In genomic region chr18:45384137-45384998, GRCh38 we compare ENCODE assay signal across 8 cellular contexts.
DNase-seq lines count a peak whose midpoint lies in the region; ATAC-seq and TF ChIP-seq lines count a peak whose summit lies in the region.

No MANE protein-coding gene starts in this region.

- DNase-seq in AG08395 (ENCODE audit: low spot score) (peak; percentile 61), OCI-M1 (lab: John Stamatoyannopoulos, UW) (peak; percentile 64), cardiac muscle cell (ENCODE audit: low read depth in 1 of 2, low spot score in 1 of 2) (peak; percentile 60 to 80), putamen (ENCODE audit: low spot score) (peak; percentile 44), GOT3 (lab: John Stamatoyannopoulos, UW) (no peak)
- DNase-seq in Jurkat, Clone E6-1 (ENCODE audit: low read depth, low spot score): peak; percentile 45
- peak; percentile 59 for DNase-seq in activated naive CD4-positive, alpha-beta T cell treated with anti-CD3 and anti-CD28 coated beads for 36 hours

- H3K27me3 ChIP-seq in cardiac muscle cell: peaks cover 8% of the 10 kb centered on the region

- H3K4me3 ChIP-seq in Jurkat, Clone E6-1 (ENCODE audit: low read length): no peak overlapping the region
- no peak overlapping the region for H3K4me3 ChIP-seq in cardiac muscle cell

- H3K36me3 Mint-ChIP-seq in activated naive CD4-positive, alpha-beta T cell treated with anti-CD3 and anti-CD28 coated beads for 36 hours (ENCODE audit: low read depth): no peaks in the 10 kb centered on the region

- peak; percentile 41 for ATAC-seq in GM18505 (IDR thresholded peaks at IDR 0.05; ENCODE audit: unreplicated experiment)

- no peaks in the 10 kb centered on the region for H3K4me1 Mint-ChIP-seq in activated naive CD4-positive, alpha-beta T cell treated with anti-CD3 and anti-CD28 coated beads for 36 hours (ENCODE audit: low read depth)

- CTCF ChIA-PET in activated naive CD4-positive, alpha-beta T cell treated with anti-CD3 and anti-CD28 coated beads for 36 hours (lab: Charles Lee): interaction anchor here (0.6 to 2.3 kb wide), 13 partner anchors 14 to 1761 kb away, joined by 3 to 11 read pairs (median 4); no protein-coding TSS in a partner anchor

- H3K27ac ChIP-seq in cardiac muscle cell: no peak overlapping the region

- H3K27ac Mint-ChIP-seq in activated naive CD4-positive, alpha-beta T cell treated with anti-CD3 and anti-CD28 coated beads for 36 hours: no peak overlapping the region

- H3K27me3 Mint-ChIP-seq in activated naive CD4-positive, alpha-beta T cell treated with anti-CD3 and anti-CD28 coated beads for 36 hours (ENCODE audit: low read depth): peaks cover 23% of the 10 kb centered on the region

- H3K4me3 Mint-ChIP-seq in activated naive CD4-positive, alpha-beta T cell treated with anti-CD3 and anti-CD28 coated beads for 36 hours: no peak overlapping the region

- intact Hi-C loops in activated naive CD4-positive, alpha-beta T cell treated with anti-CD3 and anti-CD28 coated beads for 36 hours (cut with micrococcal nuclease): loop anchor here (1.0 to 5.0 kb wide), 4 partner anchors 109 to 1813 kb away; no protein-coding TSS in a partner anchor

- TF ChIP-seq POLR2A in GM18505 (IDR thresholded peaks at IDR 0.05; ENCODE audit: borderline replicate concordance, extremely low read depth, insufficient read depth, insufficient read length): no peak

- no peaks in the 10 kb centered on the region for H3K9me3 Mint-ChIP-seq in activated naive CD4-positive, alpha-beta T cell treated with anti-CD3 and anti-CD28 coated beads for 36 hours

- TF ChIP-seq CTCF in cardiac muscle cell (IDR thresholded peaks at IDR 0.05; ENCODE audit: low read depth, low read length): peak; percentile 62

- H3K9me3 ChIP-seq in cardiac muscle cell (ENCODE audit: low read depth): no peaks in the 10 kb centered on the region

- peaks cover 6% of the 10 kb centered on the region for H3K4me1 ChIP-seq in cardiac muscle cell (ENCODE audit: low read depth)

- H3K36me3 ChIP-seq in cardiac muscle cell: no peaks in the 10 kb centered on the region
